Comparison of ENCODE assay signal across 30 cellular contexts in genomic region chr13:109226631-109227030, GRCh38.
"Had no signal": no experiment of that assay in that cellular context is flagged by ENCODE, and none has a peak within 500 bp of the region (broad histone marks: within the 10 kb centered on the region; RNA-seq: fewer than 3 reads in every experiment).

No MANE protein-coding gene starts in this region.

- H3K4me3 ChIP-seq: body of pancreas, MG63, SK-N-MC had no signal

- H3K27me3 ChIP-seq: body of pancreas, MG63 had no signal

- DNase-seq: activated B cell treated with CpG ODN at 0.5 μM for 24 hours; activated CD4-positive, alpha-beta T cell treated with anti-CD3 and anti-CD28 coated beads for 1 hour; activated CD4-positive, alpha-beta T cell treated with anti-CD3 and anti-CD28 coated beads, Interleukin-2, amount 50 U/mL, for 48 hours; activated CD8-positive, alpha-beta memory T cell treated with anti-CD3 and anti-CD28 coated beads, Interleukin-2, amount 10 ng/mL, durations not matched to agents 7 days and 5 days; activated gamma-delta T cell; activated naive CD4-positive, alpha-beta T cell treated with anti-CD3 and anti-CD28 coated beads for 36 hours; activated T-cell treated with anti-CD3 and anti-CD28 coated beads, Interleukin-2, amount 50 U/mL, for 48 hours; amygdala; body of pancreas; MG63; MV-4-11; NCI-H1092 treated with DMSO at 0.1 percent for 48 hours; NCI-H1417 treated with DMSO at 0.1 percent for 48 hours; NCI-H1694; NCI-H2029; NCI-H2107; NCI-H2171 treated with DMSO at 0.1 percent for 48 hours; NCI-H226; NCI-H526; NCI-H82; T-cell; T-helper 2 cell; T1000 had no signal

- H3K27ac ChIP-seq: body of pancreas, SK-N-MC had no signal

- H3K4me1 Mint-ChIP-seq: activated B cell treated with CpG ODN at 0.5 μM for 24 hours; activated CD4-positive, alpha-beta T cell treated with anti-CD3 and anti-CD28 coated beads, Interleukin-2, amount 10 ng/mL, durations not matched to agents 24 days and 14 days; activated CD8-positive, alpha-beta memory T cell treated with anti-CD3 and anti-CD28 coated beads, Interleukin-2, amount 10 ng/mL, durations not matched to agents 7 days and 5 days; activated T-helper 17 cell treated with anti-CD3 and anti-CD28 coated beads, Interleukin-2, amount 50 U/mL, for 72 hours; central memory CD8-positive, alpha-beta T cell; T-cell had no signal

- H3K4me1 ChIP-seq: body of pancreas had no signal

- H3K27ac Mint-ChIP-seq: activated B cell treated with CpG ODN at 0.5 μM for 24 hours; activated CD4-positive, alpha-beta T cell treated with anti-CD3 and anti-CD28 coated beads, Interleukin-2, amount 10 ng/mL, durations not matched to agents 24 days and 14 days; activated CD8-positive, alpha-beta memory T cell treated with anti-CD3 and anti-CD28 coated beads, Interleukin-2, amount 10 ng/mL, durations not matched to agents 7 days and 5 days; activated naive CD4-positive, alpha-beta T cell treated with anti-CD3 and anti-CD28 coated beads for 36 hours; activated naive CD8-positive, alpha-beta T cell; activated T-helper 17 cell treated with anti-CD3 and anti-CD28 coated beads, Interleukin-2, amount 50 U/mL, for 72 hours; T-cell had no signal

- H3K4me3 Mint-ChIP-seq: activated B cell treated with CpG ODN at 0.5 μM for 24 hours; activated CD4-positive, alpha-beta T cell treated with anti-CD3 and anti-CD28 coated beads, Interleukin-2, amount 10 ng/mL, durations not matched to agents 24 days and 14 days; activated CD8-positive, alpha-beta memory T cell treated with anti-CD3 and anti-CD28 coated beads, Interleukin-2, amount 10 ng/mL, durations not matched to agents 7 days and 5 days; activated naive CD4-positive, alpha-beta T cell treated with anti-CD3 and anti-CD28 coated beads for 36 hours; activated naive CD8-positive, alpha-beta T cell; activated T-helper 17 cell treated with anti-CD3 and anti-CD28 coated beads, Interleukin-2, amount 50 U/mL, for 72 hours; central memory CD8-positive, alpha-beta T cell; T-cell had no signal

- H3K36me3 ChIP-seq: MG63 had no signal

- H3K27me3 Mint-ChIP-seq: activated CD4-positive, alpha-beta T cell treated with anti-CD3 and anti-CD28 coated beads, Interleukin-2, amount 10 ng/mL, durations not matched to agents 24 days and 14 days; activated CD8-positive, alpha-beta memory T cell treated with anti-CD3 and anti-CD28 coated beads, Interleukin-2, amount 10 ng/mL, durations not matched to agents 7 days and 5 days; central memory CD8-positive, alpha-beta T cell had no signal

- ATAC-seq: activated CD8-positive, alpha-beta memory T cell treated with anti-CD3 and anti-CD28 coated beads, Interleukin-2, amount 10 ng/mL, durations not matched to agents 7 days and 5 days; activated T-helper 17 cell treated with anti-CD3 and anti-CD28 coated beads, Interleukin-2, amount 50 U/mL, for 72 hours; body of pancreas; T-cell had no signal

- H3K36me3 Mint-ChIP-seq: activated CD8-positive, alpha-beta memory T cell treated with anti-CD3 and anti-CD28 coated beads, Interleukin-2, amount 10 ng/mL, durations not matched to agents 7 days and 5 days; activated naive CD8-positive, alpha-beta T cell; T-cell had no signal

- FAIRE-seq: bronchial epithelial cell, TTC549 had no signal
